ENCODE assay signal across 8 cellular contexts in the genomic region with DNA sequence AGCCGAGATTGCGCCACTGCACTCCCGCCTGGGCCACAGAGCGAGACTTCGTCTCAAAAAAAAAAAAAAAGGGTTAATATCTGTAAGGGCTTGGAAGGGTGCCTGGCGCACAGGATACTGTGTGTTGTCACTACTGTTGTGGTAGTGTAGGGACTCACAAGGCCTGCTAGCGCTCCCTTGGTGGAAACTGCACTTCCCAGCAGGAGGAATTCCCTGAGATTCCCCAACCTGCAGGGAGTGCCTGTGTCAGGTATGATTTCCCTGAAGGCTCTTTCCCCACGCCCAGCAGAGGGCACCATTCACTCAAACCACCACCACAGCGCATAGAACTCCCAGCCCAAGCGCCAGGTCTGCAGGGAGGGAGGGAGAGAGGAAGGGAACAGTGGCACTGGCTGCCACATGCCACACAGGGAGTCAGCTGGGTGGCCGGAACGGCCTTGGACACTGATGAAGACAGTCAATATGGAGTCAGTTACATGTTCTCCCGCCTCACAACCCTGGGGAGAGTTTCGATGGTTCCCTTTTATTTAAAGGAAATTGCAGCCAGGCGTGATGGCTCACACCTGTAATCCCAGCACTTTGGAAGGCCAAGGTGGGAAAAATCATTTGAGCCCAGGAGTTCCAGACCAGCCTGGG. TPM values are rescaled to one million over a fixed set of nuclear protein-coding genes. Genes with fewer than 3 reads are reported as not detected.
DNase-seq lines count a peak whose midpoint lies in the region; ATAC-seq and TF ChIP-seq lines count a peak whose summit lies in the region.

No MANE protein-coding gene starts in this region.

- no peaks in the 10 kb centered on the region for H3K36me3 Mint-ChIP-seq in activated T-cell treated with anti-CD3 and anti-CD28 coated beads, Interleukin-2, amount 50 U/mL, for 4 hours (ENCODE audit: insufficient read depth)

- no peaks in the 10 kb centered on the region for H3K9me2 ChIP-seq in PC-9 (ENCODE audit: insufficient read depth)

- intact Hi-C loops in PC-9 (cut with micrococcal nuclease; ENCODE audit: unreplicated experiment) = loop anchor here (1.0 to 5.0 kb wide), 4 partner anchors 96 to 418 kb away; no protein-coding TSS in a partner anchor
- intact Hi-C loops in tibial artery (cut with DNase I; ENCODE audit: low total_unique reads) = no loop called here

- ATAC-seq in activated T-cell treated with anti-CD3 and anti-CD28 coated beads, Interleukin-2, amount 50 U/mL, for 4 hours = peak; percentile 72 to 74
- no peak for ATAC-seq in GM18868 (IDR thresholded peaks at IDR 0.05; ENCODE audit: unreplicated experiment)

- no peak overlapping the region for H3K27ac ChIP-seq in PC-9
- H3K27ac ChIP-seq in tibial artery = no peak overlapping the region

- H3F3A ChIP-seq in PC-9 (ENCODE audit: insufficient read depth, low read depth) = peaks cover 37% of the 10 kb centered on the region

- H3K4me1 ChIP-seq in PC-9 (replicated peaks; ENCODE audit: insufficient read depth) = peaks cover 31% of the 10 kb centered on the region
- H3K4me1 ChIP-seq in tibial artery = peaks cover 0 to 4% (median 0%) of the 10 kb centered on the region in 4 donors

- no peaks in the 10 kb centered on the region for H4K20me1 ChIP-seq in PC-9 (ENCODE audit: insufficient read depth)

- CTCF ChIA-PET in PC-9 (lab: Charles Lee) = interaction anchor here (0.6 kb wide), 1 partner anchor 24 kb away, joined by 8 read pairs; no protein-coding TSS in a partner anchor

- H2AFZ ChIP-seq in PC-9 = no peak overlapping the region

- POLR2A ChIA-PET in PC-9 (lab: Charles Lee; ENCODE audit: unreplicated experiment) = no interaction called here

- TF ChIP-seq CTCF in PC-9 (conservative IDR thresholded peaks at IDR 0.05) (peak; percentile 86), fibroblast of pulmonary artery (IDR thresholded peaks at IDR 0.05; ENCODE audit: low read length, missing control alignments) (peak; percentile 86), tibial artery (IDR thresholded peaks at IDR 0.05) (peak; percentile 24 to 37)

- H3K27me3 ChIP-seq in PC-9 (ENCODE audit: insufficient read depth, low read depth) (no peaks in the 10 kb centered on the region), tibial artery (peaks cover 0 to 2% of the 10 kb centered on the region in 2 donors)

- H3K4me3 ChIP-seq in PC-9 (no peak overlapping the region), fibroblast of pulmonary artery (replicated peaks; ENCODE audit: low read depth, low read length) (no peak overlapping the region), tibial artery (no peak overlapping the region)

- H3K9me3 ChIP-seq in PC-9 (ENCODE audit: insufficient read depth, low read depth) = no peaks in the 10 kb centered on the region
- H3K9me3 ChIP-seq in tibial artery = no peaks in the 10 kb centered on the region

- no peaks in the 10 kb centered on the region for H3K4me1 Mint-ChIP-seq in activated T-cell treated with anti-CD3 and anti-CD28 coated beads, Interleukin-2, amount 50 U/mL, for 4 hours (ENCODE audit: low read depth)

- H3K36me3 ChIP-seq in PC-9 (ENCODE audit: low read depth) (no peaks in the 10 kb centered on the region), tibial artery (no peaks in the 10 kb centered on the region)

- no peak overlapping the region for H3K4me2 ChIP-seq in PC-9

- DNase-seq in DMS53 (lab: John Stamatoyannopoulos, UW) = peak; percentile 91
- peak; percentile 56 to 81 for DNase-seq in Kasumi-1 (lab: John Stamatoyannopoulos, UW)
- peak; percentile 73 to 85 for DNase-seq in PC-9
- peak; percentile 38 for DNase-seq in activated T-cell treated with anti-CD3 and anti-CD28 coated beads, Interleukin-2, amount 50 U/mL, for 4 hours
- peak; percentile 66 for DNase-seq in fibroblast of pulmonary artery (ENCODE audit: low read depth)
- peak; percentile 11 for DNase-seq in non-pigmented ciliary epithelial cell (ENCODE audit: low read depth)
- DNase-seq in tibial artery = peak; percentile 24 to 76

- no TSS peak for BruUV-seq in PC-9 (replicated peaks; lab: Mats Ljungman, UMichigan)

- H3K4me3 Mint-ChIP-seq in activated T-cell treated with anti-CD3 and anti-CD28 coated beads, Interleukin-2, amount 50 U/mL, for 4 hours = no peak overlapping the region

- no peaks in the 10 kb centered on the region for H3K79me2 ChIP-seq in PC-9 (ENCODE audit: low read depth)

- H3K9me3 Mint-ChIP-seq in activated T-cell treated with anti-CD3 and anti-CD28 coated beads, Interleukin-2, amount 50 U/mL, for 4 hours = no peaks in the 10 kb centered on the region

- peaks cover 5% of the 10 kb centered on the region for H3K27me3 Mint-ChIP-seq in activated T-cell treated with anti-CD3 and anti-CD28 coated beads, Interleukin-2, amount 50 U/mL, for 4 hours (ENCODE audit: low read depth)

RNA-seq across cellular contexts. Expression of a gene that starts 32.7 kb away (rescaled TPM):
- total RNA-seq in PC-9 (2021) = 117 and 120 TPM in 2 replicates
- 1 to 10 TPM in 2 of 3 donors, under 1 TPM in 1; 0.71 to 1.8 (median 1.3) TPM for total RNA-seq in activated T-cell treated with anti-CD3 and anti-CD28 coated beads, Interleukin-2, amount 50 U/mL, for 4 hours

RNA-seq across cellular contexts. Expression of a gene that starts 59.2 kb away (rescaled TPM):
- total RNA-seq in PC-9 (2021) = 70.3 and 81.3 TPM in 2 replicates
- total RNA-seq in activated T-cell treated with anti-CD3 and anti-CD28 coated beads, Interleukin-2, amount 50 U/mL, for 4 hours = under 1 TPM; 0.22 to 0.48 (median 0.34) TPM

Comparison
In these comparisons a context has a peak if more than half of its experiments do, and no peak if none do; other contexts are left out.
1. DNase-seq: peak in every context shown above with its lines; median percentile 91 in DMS53; 79 in PC-9; 68 in Kasumi-1; 66 in fibroblast of pulmonary artery; 50 in tibial artery; 38 in activated T-cell treated with anti-CD3 and anti-CD28 coated beads, Interleukin-2, amount 50 U/mL, for 4 hours; 11 in non-pigmented ciliary epithelial cell.
2. CTCF ChIP-seq: peak in every context shown above with its lines; median percentile 86 in PC-9; 86 in fibroblast of pulmonary artery; 30 in tibial artery.
3. RNA of a gene that starts 32.7 kb away (total RNA-seq): 117 to 120 TPM in PC-9; 0.71 to 1.8 TPM in activated T-cell treated with anti-CD3 and anti-CD28 coated beads, Interleukin-2, amount 50 U/mL, for 4 hours; every median in the first group is over 10 times any median in the second.
4. RNA of a gene that starts 59.2 kb away (total RNA-seq): 70.3 to 81.3 TPM in PC-9; 0.22 to 0.48 TPM in activated T-cell treated with anti-CD3 and anti-CD28 coated beads, Interleukin-2, amount 50 U/mL, for 4 hours; every median in the first group is over 10 times any median in the second.